In the genomic region with DNA sequence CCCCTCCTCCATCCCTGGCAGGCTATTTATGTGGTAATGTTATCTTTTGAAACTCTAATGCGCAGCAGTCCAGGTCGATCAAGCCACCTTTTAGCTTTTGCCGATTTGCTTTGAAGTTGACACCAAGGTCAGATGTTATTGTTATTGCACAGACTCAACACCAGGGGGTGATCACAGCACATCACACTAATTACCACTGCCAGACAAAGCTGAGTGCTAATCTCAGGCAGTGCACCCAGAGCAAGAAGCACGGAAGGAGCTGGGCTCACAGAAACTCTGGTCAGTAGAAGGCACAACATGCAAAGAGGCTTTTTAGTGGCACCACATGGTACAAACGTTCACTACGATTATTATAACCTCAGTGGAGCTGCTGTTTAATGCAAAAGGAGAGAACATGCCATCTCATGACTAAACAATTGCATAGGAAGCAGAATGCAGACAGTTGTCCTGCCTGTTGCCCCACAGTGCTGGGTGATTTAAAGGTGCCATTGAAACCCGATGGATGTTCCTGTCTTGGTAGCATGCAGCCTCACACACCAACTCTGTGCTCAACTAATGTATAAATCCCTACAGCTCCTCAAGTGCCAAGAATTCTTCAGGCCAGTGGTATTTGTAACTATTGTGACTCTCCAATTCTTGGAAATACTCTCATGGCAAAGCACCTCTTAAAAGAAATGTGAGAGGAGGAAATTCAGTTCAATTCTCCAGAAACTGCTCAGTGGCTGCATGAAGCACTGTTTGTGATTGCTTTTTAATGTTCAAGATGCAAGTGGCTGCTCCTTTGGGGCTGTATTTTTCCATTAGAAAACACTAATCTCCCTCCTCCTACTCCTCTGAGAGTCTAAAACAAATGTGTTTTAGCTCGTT, we compare ENCODE assay signal across 1 cellular context.
TF ChIP-seq lines count a peak whose summit lies in the region.

No MANE protein-coding gene starts in this region.

TF ChIP-seq in K562, 482 proteins besides CTCF, POLR2A, EP300 and RAD21 (continued from another document):
- TF ChIP-seq, protein P1, sequence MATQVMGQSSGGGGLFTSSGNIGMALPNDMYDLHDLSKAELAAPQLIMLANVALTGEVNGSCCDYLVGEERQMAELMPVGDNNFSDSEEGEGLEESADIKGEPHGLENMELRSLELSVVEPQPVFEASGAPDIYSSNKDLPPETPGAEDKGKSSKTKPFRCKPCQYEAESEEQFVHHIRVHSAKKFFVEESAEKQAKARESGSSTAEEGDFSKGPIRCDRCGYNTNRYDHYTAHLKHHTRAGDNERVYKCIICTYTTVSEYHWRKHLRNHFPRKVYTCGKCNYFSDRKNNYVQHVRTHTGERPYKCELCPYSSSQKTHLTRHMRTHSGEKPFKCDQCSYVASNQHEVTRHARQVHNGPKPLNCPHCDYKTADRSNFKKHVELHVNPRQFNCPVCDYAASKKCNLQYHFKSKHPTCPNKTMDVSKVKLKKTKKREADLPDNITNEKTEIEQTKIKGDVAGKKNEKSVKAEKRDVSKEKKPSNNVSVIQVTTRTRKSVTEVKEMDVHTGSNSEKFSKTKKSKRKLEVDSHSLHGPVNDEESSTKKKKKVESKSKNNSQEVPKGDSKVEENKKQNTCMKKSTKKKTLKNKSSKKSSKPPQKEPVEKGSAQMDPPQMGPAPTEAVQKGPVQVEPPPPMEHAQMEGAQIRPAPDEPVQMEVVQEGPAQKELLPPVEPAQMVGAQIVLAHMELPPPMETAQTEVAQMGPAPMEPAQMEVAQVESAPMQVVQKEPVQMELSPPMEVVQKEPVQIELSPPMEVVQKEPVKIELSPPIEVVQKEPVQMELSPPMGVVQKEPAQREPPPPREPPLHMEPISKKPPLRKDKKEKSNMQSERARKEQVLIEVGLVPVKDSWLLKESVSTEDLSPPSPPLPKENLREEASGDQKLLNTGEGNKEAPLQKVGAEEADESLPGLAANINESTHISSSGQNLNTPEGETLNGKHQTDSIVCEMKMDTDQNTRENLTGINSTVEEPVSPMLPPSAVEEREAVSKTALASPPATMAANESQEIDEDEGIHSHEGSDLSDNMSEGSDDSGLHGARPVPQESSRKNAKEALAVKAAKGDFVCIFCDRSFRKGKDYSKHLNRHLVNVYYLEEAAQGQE (CRISPR knock-in tag; IDR thresholded peaks at IDR 0.05; ENCODE audit: low read depth): no peak
